ENCODE assay signal across 13 cellular contexts in genomic region chr1:179120736-179121135, GRCh38.
"Had no signal": no experiment of that assay in that cellular context is flagged by ENCODE, and none has a peak within 500 bp of the region (broad histone marks: within the 10 kb centered on the region; RNA-seq: fewer than 3 reads in every experiment).

No MANE protein-coding gene starts in this region.

- H3K27ac Mint-ChIP-seq: activated naive CD4-positive, alpha-beta T cell treated with anti-CD3 and anti-CD28 coated beads, Interleukin-2, amount 50 U/mL, for 72 hours had no signal

- H3K4me1 Mint-ChIP-seq: neural crest cell had no signal

- H3K27ac ChIP-seq: gastroesophageal sphincter, heart left ventricle, left ventricle myocardium inferior, prostate gland, right atrium auricular region, tibial artery had no signal

- FAIRE-seq: kidney, urothelium cell line had no signal

- H3K4me3 Mint-ChIP-seq: neural crest cell had no signal

- H3K27me3 ChIP-seq: gastroesophageal sphincter, heart left ventricle, right atrium auricular region, tibial artery had no signal

- H3K9me3 Mint-ChIP-seq: activated naive CD4-positive, alpha-beta T cell treated with anti-CD3 and anti-CD28 coated beads, Interleukin-2, amount 50 U/mL, for 72 hours; neural crest cell had no signal

- H3K4me3 ChIP-seq: gastroesophageal sphincter, heart left ventricle, left ventricle myocardium inferior, prostate gland, right atrium auricular region, tibial artery had no signal

- H3K36me3 Mint-ChIP-seq: activated naive CD4-positive, alpha-beta T cell treated with anti-CD3 and anti-CD28 coated beads, Interleukin-2, amount 50 U/mL, for 72 hours had no signal

- H3K4me1 ChIP-seq: prostate gland, right atrium auricular region had no signal

- H3K36me3 ChIP-seq: prostate gland had no signal

- DNase-seq: cortex of kidney; heart left ventricle; kidney; left ventricle myocardium inferior; mammary epithelial cell; stimulated activated CD4-positive, alpha-beta T cell treated with anti-CD3 and anti-CD28 coated beads, Interleukin-12 subunit alpha, Interleukin-12 subunit beta, amount 100 ng/mL, for 4 hours; tibial artery had no signal

- H3K9me3 ChIP-seq: gastroesophageal sphincter, heart left ventricle, left ventricle myocardium inferior, prostate gland, right atrium auricular region, tibial artery had no signal
